In genomic region chr11:76772100-76772782, GRCh38 we compare ENCODE assay signal across 11 cellular contexts. TPM values are rescaled to one million over a fixed set of nuclear protein-coding genes. Genes with fewer than 3 reads are reported as not detected.
DNase-seq lines count a peak whose midpoint lies in the region; ATAC-seq, FAIRE-seq and TF ChIP-seq lines count a peak whose summit lies in the region.
"Had no signal": no experiment of that assay in that cellular context is flagged by ENCODE, and none has a peak within 500 bp of the region (broad histone marks: within the 10 kb centered on the region; RNA-seq: fewer than 3 reads in every experiment).

No MANE protein-coding gene starts in this region.

- TF ChIP-seq RAD21 in HepG2 (CRISPR knock-in tag; IDR thresholded peaks at IDR 0.05), result no peak

- CTCF ChIA-PET in HepG2 (lab: Yijun Ruan, JAX; ENCODE audit: low intra/inter-chr PET ratio, low total read pairs), result no interaction called here

- ATAC-seq in HepG2, result no peak
- no peak for ATAC-seq in lower lobe of right lung

- TF ChIP-seq EP300 in HepG2 (IDR thresholded peaks at IDR 0.05; ENCODE audit: low read depth in 2 of 2, low read length in 2 of 2) (peak in 1 of 2 experiments; percentile 67; a peak in 1 of 4 replicates), HepG2 (CRISPR knock-in tag; IDR thresholded peaks at IDR 0.05; ENCODE audit: borderline replicate concordance) (no peak), suprapubic skin (IDR thresholded peaks at IDR 0.05) (no peak)

- 5% methylated on average over 6 of the region's 7 CpGs for WGBS in HepG2 (ENCODE audit: low lambda C conversion rate)
- 74% methylated on average over 7 of the region's 7 CpGs for WGBS in suprapubic skin
- WGBS in adrenal gland, 4 donors, result 61 to 73% (median 69%) methylated on average over 7 of the region's 7 CpGs

- DNase-seq in HTR-8/SVneo (ENCODE audit: insufficient read length, low spot score), result no peak
- DNase-seq in dermis blood vessel endothelial cell, result peak; percentile 22
- DNase-seq in HepG2 (ENCODE audit: low spot score), result peak; percentile 68
- no peak for DNase-seq in suprapubic skin (ENCODE audit: low spot score in 2 of 2)
- no peak for DNase-seq in lower lobe of right lung
- no peak for DNase-seq in adrenal gland
- no peak for DNase-seq in foreskin melanocyte
- no peak for DNase-seq in activated gamma-delta T cell (lab: John Stamatoyannopoulos, UW)
- DNase-seq: CD4-positive, alpha-beta T cell; cortex of kidney had no signal

- H3K9me3 ChIP-seq in HepG2 (ENCODE audit: low read length) (peaks cover 11% of the 10 kb centered on the region), suprapubic skin (no peaks in the 10 kb centered on the region), lower lobe of right lung (peaks cover 15% of the 10 kb centered on the region), adrenal gland (replicated peaks in 1 of 3) (peaks cover 0 to 8% (median 0%) of the 10 kb centered on the region in 3 donors)

- H3K4me3 ChIP-seq in HepG2 (replicated peaks in 1 of 3; ENCODE audit: insufficient read depth in 1 of 3, low read depth in 2 of 3, low read length in 3 of 3) (peak overlapping the region in 2 of 3 experiments; percentile 15 to 30; a peak in 2 of 6 replicates), suprapubic skin (no peak overlapping the region), lower lobe of right lung (no peak overlapping the region), adrenal gland (no peak overlapping the region)

- no peaks in the 10 kb centered on the region for H4K20me1 ChIP-seq in HepG2 (ENCODE audit: insufficient read depth, low read length)

- H3K4me2 ChIP-seq in HepG2 (ENCODE audit: low read depth, low read length), result peak overlapping the region; percentile 78

- TF ChIP-seq CTCF in HepG2 (CRISPR knock-in tag; IDR thresholded peaks at IDR 0.05) (no peak), suprapubic skin (IDR thresholded peaks at IDR 0.05) (no peak), lower lobe of right lung (IDR thresholded peaks at IDR 0.05) (no peak), adrenal gland (IDR thresholded peaks at IDR 0.05) (no peak)

- H3K4me1 ChIP-seq in HepG2 (ENCODE audit: insufficient read depth, low read length) (peaks cover 78% of the 10 kb centered on the region), suprapubic skin (peaks cover 75% of the 10 kb centered on the region), lower lobe of right lung (peaks cover 59% of the 10 kb centered on the region), adrenal gland (replicated peaks in 1 of 2) (peaks cover 0 to 45% of the 10 kb centered on the region in 2 donors)

- H3K27ac ChIP-seq in HepG2 (ENCODE audit: extremely low read length, insufficient read depth, low read length) (peak overlapping the region; percentile 88), suprapubic skin (peak overlapping the region; percentile 84), lower lobe of right lung (no peak overlapping the region), adrenal gland (peak overlapping the region in 2 of 5 donors; percentile 80 to 94)

- no TSS peak for BruUV-seq in HepG2 (replicated peaks; lab: Mats Ljungman, UMichigan)

- H2AFZ ChIP-seq in HepG2 (ENCODE audit: low read length), result no peak overlapping the region

- TF ChIP-seq POLR2A in HepG2 (IDR thresholded peaks at IDR 0.05; ENCODE audit: insufficient read depth in 1 of 2, low read depth in 2 of 2, low read length in 2 of 2) (no peak), suprapubic skin (IDR thresholded peaks at IDR 0.05) (no peak), adrenal gland (IDR thresholded peaks at IDR 0.05) (no peak)

- intact Hi-C loops in HepG2 (cut with micrococcal nuclease; ENCODE audit: unreplicated experiment) (no loop called here), lower lobe of right lung (cut with DNase I) (no loop called here), adrenal gland (cut with DNase I) (no loop called here)

- H3K27me3 ChIP-seq in HepG2 (ENCODE audit: control insufficient read depth in 1 of 2, insufficient read depth in 2 of 2, low read length in 2 of 2), result no peaks in the 10 kb centered on the region
- no peaks in the 10 kb centered on the region for H3K27me3 ChIP-seq in suprapubic skin
- no peaks in the 10 kb centered on the region for H3K27me3 ChIP-seq in lower lobe of right lung (ENCODE audit: low read depth)
- H3K27me3 ChIP-seq in adrenal gland, result no peaks in the 10 kb centered on the region

- H3K79me2 ChIP-seq in HepG2 (ENCODE audit: insufficient read depth, low read length), result no peaks in the 10 kb centered on the region

- FAIRE-seq in HTR-8/SVneo (lab: Jason Lieb, UNC) (peak; percentile 36), HepG2 (lab: Jason Lieb, UNC) (peak; percentile 74)
- FAIRE-seq: GM18507 had no signal

- H3K36me3 ChIP-seq in HepG2 (replicated peaks in 1 of 2; ENCODE audit: control insufficient read depth in 1 of 2, insufficient read depth in 2 of 2, low read length in 2 of 2) (no peaks in the 10 kb centered on the region), suprapubic skin (no peaks in the 10 kb centered on the region), lower lobe of right lung (no peaks in the 10 kb centered on the region), adrenal gland (replicated peaks in 1 of 2) (no peaks in the 10 kb centered on the region)

- POLR2A ChIA-PET in HepG2 (lab: Yijun Ruan, JAX), result interaction anchor here (4.6 to 4.8 kb wide), 2 partner anchors 10 to 16 kb away, joined by 39 to 100 read pairs; partner anchors contain the start of gene TSKU

- in situ Hi-C loops in HepG2 (cut with HindIII; ENCODE audit: extremely low pct_ligation_motif_present, low pct_unique_long_range_greater_than_20kb), result no loop called here

- H3K9ac ChIP-seq in HepG2 (ENCODE audit: insufficient read depth, low read depth, low read length), result no peak overlapping the region

TF ChIP-seq in HepG2, 621 proteins besides CTCF, POLR2A, EP300 and RAD21 (continues in another document):
- TF ChIP-seq MAFG (CRISPR knock-in tag; IDR thresholded peaks at IDR 0.05) (no peak), MIER3 (CRISPR knock-in tag; IDR thresholded peaks at IDR 0.05; ENCODE audit: borderline replicate concordance) (no peak), DNMT1 (CRISPR knock-in tag; IDR thresholded peaks at IDR 0.05) (no peak), MZF1 (CRISPR knock-in tag; IDR thresholded peaks at IDR 0.05; ENCODE audit: borderline replicate concordance) (no peak), MTERF4 (CRISPR knock-in tag; IDR thresholded peaks at IDR 0.05) (no peak), ZNF773 (CRISPR knock-in tag; IDR thresholded peaks at IDR 0.05; ENCODE audit: borderline replicate concordance) (no peak), KDM5A (IDR thresholded peaks at IDR 0.05; ENCODE audit: borderline replicate concordance, low read length) (no peak), ZNF709 (CRISPR knock-in tag; IDR thresholded peaks at IDR 0.05) (no peak), MTA3 (CRISPR knock-in tag; IDR thresholded peaks at IDR 0.05) (no peak), ESRRA (CRISPR knock-in tag; IDR thresholded peaks at IDR 0.05; ENCODE audit: low read depth) (no peak), ZNF547 (CRISPR knock-in tag; IDR thresholded peaks at IDR 0.05) (no peak), ATRX (CRISPR knock-in tag; IDR thresholded peaks at IDR 0.05; ENCODE audit: borderline replicate concordance) (no peak), ZNF331 (CRISPR knock-in tag; IDR thresholded peaks at IDR 0.05) (no peak), ZNF234 (CRISPR knock-in tag; conservative IDR thresholded peaks at IDR 0.05) (no peak), U2AF1 (optimal IDR thresholded peaks at IDR 0.05; ENCODE audit: low read depth, low read length) (no peak)

RNA-seq across cellular contexts. Expression of gene TSKU, which starts 10.9 kb away (rescaled TPM):
- total RNA-seq in dermis blood vessel endothelial cell (4.4 and 8.7 TPM in 2 replicates), HepG2 (2016; rRNA removed; fragmentation: Illumina TruSeq; extraction: Trizol) (11.9 and 21.4 TPM in 2 replicates), suprapubic skin (100 to 1,000 TPM in 3 of 4 donors, 10 to 100 TPM in 1; 85.5 to 155 (median 128) TPM), lower lobe of right lung (16.3 TPM), adrenal gland (100 to 1,000 TPM in 1 of 8 donors, 10 to 100 TPM in 6, 1 to 10 TPM in 1; 6.8 to 129 (median 14.5) TPM)
- 7.5 TPM in 2 replicates for total RNA-seq in HepG2 (2016; cell fraction: cytosol; rRNA removed; fragmentation: Illumina TruSeq; extraction: Trizol; ENCODE audit: low read depth)
- 10.8 and 20.0 TPM in 2 replicates for total RNA-seq in HepG2 (2016; cell fraction: insoluble cytoplasmic fraction; rRNA removed; fragmentation: Illumina TruSeq; extraction: Trizol)
- total RNA-seq in HepG2 (2016; cell fraction: membrane; rRNA removed; fragmentation: Illumina TruSeq; extraction: Trizol), result 20.4 and 22.9 TPM in 2 replicates
- total RNA-seq in HepG2 (2016; cell fraction: nucleus; rRNA removed; fragmentation: Illumina TruSeq; extraction: Trizol), result 19.5 and 22.7 TPM in 2 replicates
- polyA plus RNA-seq in HepG2 (2011; rRNA removed) (20.3 and 27.9 TPM in 2 replicates), adrenal gland (10 to 100 TPM in 1 of 3 donors, 1 to 10 TPM in 2; 6.7 to 10.3 (median 9.1) TPM)
- 17.7 and 23.1 TPM in 2 replicates for polyA plus RNA-seq in HepG2 (2011; cell fraction: cytosol; rRNA removed)
- 18.1 and 21.0 TPM in 2 replicates for polyA plus RNA-seq in HepG2 (2011; cell fraction: nucleus; rRNA removed)
- 12.6 and 19.6 TPM in 2 replicates for polyA plus RNA-seq in HepG2 (2012)
- polyA plus RNA-seq in HepG2 (2016; cell fraction: cytosol; fragmentation: Illumina TruSeq; extraction: Trizol; ENCODE audit: low read depth), result 8.7 and 9.4 TPM in 2 replicates
- 14.2 and 18.9 TPM in 2 replicates for polyA plus RNA-seq in HepG2 (2016; cell fraction: insoluble cytoplasmic fraction; fragmentation: Illumina TruSeq; extraction: Trizol; ENCODE audit: low read depth)
- polyA plus RNA-seq in HepG2 (2016; cell fraction: membrane; fragmentation: Illumina TruSeq; extraction: Trizol; ENCODE audit: low read depth), result 23.1 and 23.6 TPM in 2 replicates
- polyA plus RNA-seq in HepG2 (2016; cell fraction: nucleus; fragmentation: Illumina TruSeq; extraction: Trizol; ENCODE audit: insufficient read depth, low read depth), result 30.1 and 34.2 TPM in 2 replicates
- polyA minus RNA-seq in HepG2 (2011; rRNA and poly(A)+ RNA removed; ENCODE audit: low replicate concordance), result 66.3 and 74.4 TPM in 2 replicates
- polyA minus RNA-seq in HepG2 (2011; cell fraction: cytosol; rRNA and poly(A)+ RNA removed), result 16.7 and 18.5 TPM in 2 replicates
- polyA minus RNA-seq in HepG2 (2011; cell fraction: nucleus; rRNA and poly(A)+ RNA removed), result 11.3 and 15.5 TPM in 2 replicates

Comparison
In these comparisons a context has a peak if more than half of its experiments do, and no peak if none do; other contexts are left out.
1. DNase-seq: peak in dermis blood vessel endothelial cell (single experiment) and HepG2 (single experiment); none in HTR-8/SVneo (single experiment), suprapubic skin (0 of 2), lower lobe of right lung (single experiment), adrenal gland (0 of 7), foreskin melanocyte (single experiment) and activated gamma-delta T cell (single experiment).
2. H3K4me3 ChIP-seq: peak in HepG2 (2 of 3); none in suprapubic skin (single experiment), lower lobe of right lung (single experiment) and adrenal gland (0 of 4).